Comparison of ENCODE assay signal across 27 cellular contexts in genomic region chr20:46636514-46636913, GRCh38. TPM values are rescaled to one million over a fixed set of nuclear protein-coding genes. Genes with fewer than 3 reads are reported as not detected.
DNase-seq lines count a peak whose midpoint lies in the region; ATAC-seq, FAIRE-seq and TF ChIP-seq lines count a peak whose summit lies in the region.
"Had no signal": no experiment of that assay in that cellular context is flagged by ENCODE, and none has a peak within 500 bp of the region (broad histone marks: within the 10 kb centered on the region; RNA-seq: fewer than 3 reads in every experiment).

No MANE protein-coding gene starts in this region.

- 76% methylated on average over 4 of the region's 4 CpGs for WGBS in K562 (ENCODE audit: insufficient coverage, low coverage, missing lambda C conversion rate)

- H3K9ac ChIP-seq in K562 (ENCODE audit: insufficient read depth in 1 of 2, low read depth in 2 of 2, low read length in 2 of 2) (peak overlapping the region in 1 of 2 experiments; percentile 10; a peak in 2 of 4 replicates), neural progenitor cell (no peak overlapping the region)
- H3K9ac ChIP-seq: BLaER1 had no signal

- no peak for FAIRE-seq in K562 (lab: Jason Lieb, UNC)
- FAIRE-seq: A204.1, D721Med, GM12891, GM19239 had no signal

- in situ Hi-C loops in K562 (cut with MboI) (no loop called here), GM13977 (cut with MboI; ENCODE audit: low pct_unique_long_range_greater_than_20kb, low sequenced_read_pairs, unreplicated experiment) (no loop called here)

- H3K4me2 ChIP-seq in K562 (ENCODE audit: insufficient read depth, low read length): no peak overlapping the region
- no peak overlapping the region for H3K4me2 ChIP-seq in neural progenitor cell
- H3K4me2 ChIP-seq: BLaER1, GM23338 had no signal

- no peaks in the 10 kb centered on the region for H3K36me3 ChIP-seq in K562 (ENCODE audit: control insufficient read depth, insufficient read depth, low read length)
- no peaks in the 10 kb centered on the region for H3K36me3 ChIP-seq in neural progenitor cell
- H3K36me3 ChIP-seq in vagina: no peaks in the 10 kb centered on the region
- H3K36me3 ChIP-seq: BLaER1 had no signal

- TF ChIP-seq RAD21 in K562 (CRISPR knock-in tag; conservative IDR thresholded peaks at IDR 0.05 in 1 of 2, IDR thresholded peaks at IDR 0.05 in 1 of 2): no peak

- peaks cover 23% of the 10 kb centered on the region for H3K4me1 Mint-ChIP-seq in neural progenitor cell
- H3K4me1 Mint-ChIP-seq: B cell; CD4-positive, CD25-positive, alpha-beta regulatory T cell had no signal

- TF ChIP-seq POLR2A in K562 (conservative IDR thresholded peaks at IDR 0.05): no peak
- no peak for TF ChIP-seq POLR2A in vagina (IDR thresholded peaks at IDR 0.05)

- H3K9me3 Mint-ChIP-seq in neural progenitor cell: no peaks in the 10 kb centered on the region
- H3K9me3 Mint-ChIP-seq: CD4-positive, CD25-positive, alpha-beta regulatory T cell; CD8-positive, alpha-beta T cell; GM23338; H9 had no signal

- no peak for ATAC-seq in K562
- no peak for ATAC-seq in GM19328 (IDR thresholded peaks at IDR 0.05; ENCODE audit: unreplicated experiment)
- ATAC-seq: CD8-positive, alpha-beta T cell; HCT116 had no signal

- peaks cover 13% of the 10 kb centered on the region for H3F3A ChIP-seq in neural progenitor cell (ENCODE audit: low read depth)

- H3K27me3 Mint-ChIP-seq in neural progenitor cell (ENCODE audit: insufficient read depth, low read depth): peaks cover 8% of the 10 kb centered on the region

- no TSS peak for BruUV-seq in K562 (replicated peaks; lab: Mats Ljungman, UMichigan)

- TF ChIP-seq EP300 in K562 (IDR thresholded peaks at IDR 0.05; ENCODE audit: low read length): no peak

- TF ChIP-seq CTCF in K562 (IDR thresholded peaks at IDR 0.05 in 2 of 3, conservative IDR thresholded peaks at IDR 0.05 in 1 of 3; ENCODE audit: insufficient read depth in 2 of 3, low read depth in 1 of 3, low read length in 3 of 3) (no peak), neural progenitor cell (IDR thresholded peaks at IDR 0.05) (no peak), vagina (IDR thresholded peaks at IDR 0.05) (no peak), GM13977 (IDR thresholded peaks at IDR 0.05; ENCODE audit: extremely low read depth, insufficient read depth, missing control alignments) (no peak)

- H3K36me3 Mint-ChIP-seq in neural progenitor cell: no peaks in the 10 kb centered on the region
- H3K36me3 Mint-ChIP-seq: CD4-positive, CD25-positive, alpha-beta regulatory T cell; CD8-positive, alpha-beta T cell had no signal

- peak overlapping the region; percentile 34; the same call in 2 of the 3 replicates for H3K27ac ChIP-seq in K562 (ENCODE audit: extremely low read depth, low read depth, low read length)
- H3K27ac ChIP-seq in neural progenitor cell: no peak overlapping the region
- no peak overlapping the region for H3K27ac ChIP-seq in vagina
- H3K27ac ChIP-seq: 22Rv1, BLaER1, C4-2B had no signal

- H3K4me3 ChIP-seq in K562 (no peak overlapping the region), neural progenitor cell (no peak overlapping the region), vagina (no peak overlapping the region)
- H3K4me3 ChIP-seq: BLaER1, GM23338 had no signal

- no peak overlapping the region for H3K4me3 Mint-ChIP-seq in neural progenitor cell
- H3K4me3 Mint-ChIP-seq: B cell; CD4-positive, CD25-positive, alpha-beta regulatory T cell; CD8-positive, alpha-beta T cell; GM23338; H9 had no signal

- H3K4me1 ChIP-seq in K562 (replicated peaks in 1 of 2; ENCODE audit: control insufficient read depth in 2 of 2, insufficient read depth in 2 of 2, low read length in 2 of 2): peaks cover 9 to 16% of the 10 kb centered on the region in 2 experiments; a peak in 4 of 5 replicates
- peaks cover 15% of the 10 kb centered on the region for H3K4me1 ChIP-seq in neural progenitor cell
- H3K4me1 ChIP-seq in vagina: no peaks in the 10 kb centered on the region
- H3K4me1 ChIP-seq: BLaER1 had no signal

- H3K27ac Mint-ChIP-seq in neural progenitor cell: peak overlapping the region; percentile 29
- H3K27ac Mint-ChIP-seq: B cell; CD4-positive, CD25-positive, alpha-beta regulatory T cell; CD8-positive, alpha-beta T cell; GM23338; H9 had no signal

- intact Hi-C loops in K562 (cut with micrococcal nuclease): no loop called here
- intact Hi-C loops in vagina (cut with DNase I): no loop called here

- POLR2A ChIA-PET in K562 (lab: Yijun Ruan, JAX): interaction anchor here (0.8 to 1.0 kb wide), 3 partner anchors 10 to 20 kb away, joined by 3 to 4 read pairs (median 3); no protein-coding TSS in a partner anchor

- CTCF ChIA-PET in K562 (lab: Yijun Ruan, JAX; ENCODE audit: low intra/inter-chr PET ratio): interaction anchor here (0.6 kb wide), 1 partner anchor 45 kb away, joined by 3 read pairs; no protein-coding TSS in a partner anchor

- peak; percentile 11 for DNase-seq in activated CD8-positive, alpha-beta memory T cell treated with anti-CD3 and anti-CD28 coated beads for 24 hours
- DNase-seq in activated CD8-positive, alpha-beta memory T cell treated with anti-CD3 and anti-CD28 coated beads, Interleukin-2, amount 50 U/mL, for 48 hours: no peak
- no peak for DNase-seq in K562 (ENCODE audit: extremely low read depth in 1 of 4, low spot score in 3 of 4)
- no peak for DNase-seq in neural progenitor cell (ENCODE audit: low spot score)
- DNase-seq in vagina (ENCODE audit: extremely low spot score in 2 of 2): peak; percentile 31 to 32
- DNase-seq in GM13977 (ENCODE audit: low spot score): no peak
- DNase-seq in DMS 273 treated with DMSO at 0.1 percent for 48 hours (lab: John Stamatoyannopoulos, UW): no peak
- DNase-seq: Caco-2; CD8-positive, alpha-beta T cell; DMS53; DMS79 treated with DMSO at 0.1 percent for 48 hours; GF-D8; H9 had no signal

- H3K79me2 ChIP-seq in K562 (ENCODE audit: control insufficient read depth, insufficient read depth, low read length) (no peaks in the 10 kb centered on the region), neural progenitor cell (ENCODE audit: low read depth) (no peaks in the 10 kb centered on the region)

- H2AFZ ChIP-seq in K562 (ENCODE audit: low read depth, low read length): no peak overlapping the region
- no peak overlapping the region for H2AFZ ChIP-seq in neural progenitor cell (replicated peaks)
- H2AFZ ChIP-seq: GM23338 had no signal

- H3K9me3 ChIP-seq in K562 (replicated peaks; ENCODE audit: control insufficient read depth, insufficient read depth, low read depth, low read length): no peaks in the 10 kb centered on the region
- H3K9me3 ChIP-seq in neural progenitor cell (ENCODE audit: low read depth): no peaks in the 10 kb centered on the region
- no peaks in the 10 kb centered on the region for H3K9me3 ChIP-seq in vagina
- H3K9me3 ChIP-seq: BLaER1 had no signal

- H3K27me3 ChIP-seq in K562 (ENCODE audit: control insufficient read depth in 2 of 2, insufficient read depth in 2 of 2, low read length in 2 of 2): no peaks in the 10 kb centered on the region
- no peaks in the 10 kb centered on the region for H3K27me3 ChIP-seq in neural progenitor cell
- H3K27me3 ChIP-seq in vagina: no peaks in the 10 kb centered on the region
- H3K27me3 ChIP-seq: BLaER1 had no signal

- H4K20me1 ChIP-seq in K562 (replicated peaks; ENCODE audit: control insufficient read depth, insufficient read depth, low read length): no peaks in the 10 kb centered on the region
- H4K20me1 ChIP-seq in neural progenitor cell (ENCODE audit: low read depth): no peaks in the 10 kb centered on the region
- H4K20me1 ChIP-seq: BLaER1 had no signal

- H3K9me1 ChIP-seq in K562 (ENCODE audit: control insufficient read depth, insufficient read depth, low read length): no peaks in the 10 kb centered on the region

TF ChIP-seq in K562, 482 proteins besides CTCF, POLR2A, EP300 and RAD21 (continues in another document):
- no peak for TF ChIP-seq BCL6 (CRISPR knock-in tag; IDR thresholded peaks at IDR 0.05)

RNA-seq across cellular contexts. Expression of gene SLC13A3, which starts 14.7 kb away (rescaled TPM):
- 16.8 and 17.8 TPM in 2 replicates for total RNA-seq in K562 (2011; cell fraction: chromatin; rRNA removed; ENCODE audit: low replicate concordance)
- total RNA-seq in K562 (2011; cell fraction: nucleolus; rRNA removed): 12.0 and 14.7 TPM in 2 replicates
- 20.2 and 32.4 TPM in 2 replicates for total RNA-seq in K562 (2011; cell fraction: nucleoplasm; rRNA removed)
- total RNA-seq in K562 (2014; rRNA removed) (9.9 and 10.0 TPM in 2 replicates), K562 (2014; rRNA removed; fragmentation: Illumina TruSeq; extraction: Trizol) (8.5 and 8.8 TPM in 2 replicates), K562 (2015; rRNA removed; fragmentation: Illumina TruSeq; extraction: Trizol) (6.4 and 7.1 TPM in 2 replicates), K562 (2021) (14.9 and 16.4 TPM in 2 replicates), neural progenitor cell (ENCODE audit: low replicate concordance) (4.5 and 7.4 TPM in 2 replicates), vagina (1.2 TPM)
- polyA plus RNA-seq in K562 (2011; rRNA removed) (8.5 and 11.2 TPM in 2 replicates), K562 (2014; fragmentation: Illumina TruSeq; extraction: Trizol) (15.0 and 15.7 TPM in 2 replicates), K562 (2014; fragmentation: Nextera tagmentation; extraction: Ambion mirVana) (1 to 10 TPM; 5.5 to 7.3 TPM), K562 (2014; rRNA removed) (7.9 and 9.1 TPM in 2 replicates)
- polyA plus RNA-seq in K562 (2011; cell fraction: cytosol; rRNA removed): 6.1 and 11.5 TPM in 2 replicates
- 12.4 and 12.9 TPM in 2 replicates for polyA plus RNA-seq in K562 (2011; cell fraction: nucleus; rRNA removed)
- polyA plus RNA-seq in K562 (2012): 9.8 and 12.8 TPM in 2 replicates
- polyA minus RNA-seq in K562 (2011; rRNA and poly(A)+ RNA removed): 9.0 and 11.4 TPM in 2 replicates
- 6.6 and 8.1 TPM in 2 replicates for polyA minus RNA-seq in K562 (2011; cell fraction: cytosol; rRNA and poly(A)+ RNA removed)
- 6.6 and 14.7 TPM in 2 replicates for polyA minus RNA-seq in K562 (2011; cell fraction: nucleus; rRNA and poly(A)+ RNA removed)
- total RNA-seq: G401, H4 had no signal
- polyA plus RNA-seq: CD4-positive, CD25-positive, alpha-beta regulatory T cell had no signal

RNA-seq across cellular contexts. Expression of gene TP53RK, which starts 52.7 kb away (rescaled TPM):
- 8.1 and 13.3 TPM in 2 replicates for total RNA-seq in K562 (2011; cell fraction: chromatin; rRNA removed; ENCODE audit: low replicate concordance)
- 8.9 and 10.0 TPM in 2 replicates for total RNA-seq in K562 (2011; cell fraction: nucleolus; rRNA removed)
- total RNA-seq in K562 (2011; cell fraction: nucleoplasm; rRNA removed): 12.8 and 19.0 TPM in 2 replicates
- 35.1 and 43.5 TPM in 2 replicates for total RNA-seq in K562 (2014; rRNA removed)
- 17.2 and 18.4 TPM in 2 replicates for total RNA-seq in K562 (2014; rRNA removed; fragmentation: Illumina TruSeq; extraction: Trizol)
- 16.7 and 18.0 TPM in 2 replicates for total RNA-seq in K562 (2015; rRNA removed; fragmentation: Illumina TruSeq; extraction: Trizol)
- total RNA-seq in K562 (2021): 12.9 and 16.4 TPM in 2 replicates
- polyA plus RNA-seq in K562 (2011; rRNA removed): 14.4 and 18.3 TPM in 2 replicates
- 9.9 and 11.6 TPM in 2 replicates for polyA plus RNA-seq in K562 (2011; cell fraction: cytosol; rRNA removed)
- polyA plus RNA-seq in K562 (2011; cell fraction: nucleus; rRNA removed): 5.7 and 7.0 TPM in 2 replicates
- polyA plus RNA-seq in K562 (2012): 9.6 and 12.2 TPM in 2 replicates
- 10.7 and 13.2 TPM in 2 replicates for polyA plus RNA-seq in K562 (2014; fragmentation: Illumina TruSeq; extraction: Trizol)
- 1 to 10 TPM; 2.9 to 4.2 TPM for polyA plus RNA-seq in K562 (2014; fragmentation: Nextera tagmentation; extraction: Ambion mirVana)
- 18.5 and 24.8 TPM in 2 replicates for polyA plus RNA-seq in K562 (2014; rRNA removed)
- polyA minus RNA-seq in K562 (2011; rRNA and poly(A)+ RNA removed): 9.8 and 12.9 TPM in 2 replicates
- 6.1 and 6.4 TPM in 2 replicates for polyA minus RNA-seq in K562 (2011; cell fraction: cytosol; rRNA and poly(A)+ RNA removed)
- polyA minus RNA-seq in K562 (2011; cell fraction: nucleus; rRNA and poly(A)+ RNA removed): 6.5 and 10.7 TPM in 2 replicates
- total RNA-seq in neural progenitor cell (ENCODE audit: low replicate concordance): 15.9 and 16.3 TPM in 2 replicates
- 27.7 TPM for total RNA-seq in vagina

Comparison
In these comparisons a context has a peak if more than half of its experiments do, and no peak if none do; other contexts are left out.
1. DNase-seq: peak in activated CD8-positive, alpha-beta memory T cell treated with anti-CD3 and anti-CD28 coated beads for 24 hours (single experiment) and vagina (2 of 2); none in activated CD8-positive, alpha-beta memory T cell treated with anti-CD3 and anti-CD28 coated beads, Interleukin-2, amount 50 U/mL, for 48 hours (single experiment), K562 (0 of 4), neural progenitor cell (single experiment), GM13977 (single experiment) and DMS 273 treated with DMSO at 0.1 percent for 48 hours (single experiment).